Comparison of ENCODE assay signal across 1 cellular context in genomic region chr2:33475381-33476099, GRCh38.
TF ChIP-seq lines count a peak whose summit lies in the region.

No MANE protein-coding gene starts in this region.

TF ChIP-seq in GM12878, 131 proteins besides CTCF, POLR2A, EP300 and RAD21 (continued from another document and continues in another):
- TF ChIP-seq TARDBP (IDR thresholded peaks at IDR 0.05; ENCODE audit: borderline replicate concordance) (0 out of 2 replicates have a peak, but pooled peaks have one; percentile 1), SIX5 (IDR thresholded peaks at IDR 0.05; ENCODE audit: low read depth, low read length, severe bottlenecking) (no peak), ZNF24 (IDR thresholded peaks at IDR 0.05) (0 out of 2 replicates have a peak, but pooled peaks have one; percentile 6), CHD1 (IDR thresholded peaks at IDR 0.05; ENCODE audit: low read depth, low read length) (0 out of 2 replicates have a peak, but pooled peaks have one; percentile 20), TCF12 (IDR thresholded peaks at IDR 0.05; ENCODE audit: low read depth, low read length) (no peak), CBFB (IDR thresholded peaks at IDR 0.05; ENCODE audit: low read depth) (no peak), YY1 (IDR thresholded peaks at IDR 0.05; ENCODE audit: low read depth, low read length) (peak; percentile 67), STAT1 (conservative IDR thresholded peaks at IDR 0.05) (no peak), RB1 (IDR thresholded peaks at IDR 0.05; ENCODE audit: borderline replicate concordance) (0 out of 2 replicates have a peak, but pooled peaks have one; percentile 24), NRF1 (conservative IDR thresholded peaks at IDR 0.05; ENCODE audit: low read depth, low read length) (no peak), FOS (IDR thresholded peaks at IDR 0.05; ENCODE audit: borderline replicate concordance, extremely low read depth, insufficient read length) (no peak), ATF7 (IDR thresholded peaks at IDR 0.05; ENCODE audit: low read depth) (no peak), NR2C1 (IDR thresholded peaks at IDR 0.05) (no peak), BHLHE40 (IDR thresholded peaks at IDR 0.05; ENCODE audit: borderline replicate concordance in 1 of 2, low read depth in 2 of 2, low read length in 1 of 2) (no peak), RCOR1 (conservative IDR thresholded peaks at IDR 0.05; ENCODE audit: low read depth, low read length) (0 out of 2 replicates have a peak, but pooled peaks have one; percentile 59), IKZF1 (conservative IDR thresholded peaks at IDR 0.05) (no peak), NR2C2 (IDR thresholded peaks at IDR 0.05; ENCODE audit: borderline replicate concordance, control insufficient read depth, insufficient read length, low read depth) (no peak), YBX1 (IDR thresholded peaks at IDR 0.05) (no peak), SMARCA5 (IDR thresholded peaks at IDR 0.05) (peak; percentile 91), CEBPB (IDR thresholded peaks at IDR 0.05; ENCODE audit: borderline replicate concordance in 1 of 2, low read depth in 2 of 2, low read length in 2 of 2) (no peak), SREBF2 (IDR thresholded peaks at IDR 0.05; ENCODE audit: low read length) (no peak), MEF2A (IDR thresholded peaks at IDR 0.05; ENCODE audit: insufficient read depth, low read depth, low read length) (peak; percentile 60; the same call in 1 of the 2 replicates), SP1 (IDR thresholded peaks at IDR 0.05; ENCODE audit: low read depth, low read length) (no peak), ZBED1 (IDR thresholded peaks at IDR 0.05; ENCODE audit: borderline replicate concordance) (peak; percentile 62; the same call in 1 of the 2 replicates), POU2F2 (IDR thresholded peaks at IDR 0.05; ENCODE audit: borderline replicate concordance, low read depth, low read length) (no peak; the same call in 2 of the 3 replicates), BCL11A (IDR thresholded peaks at IDR 0.05; ENCODE audit: low read depth, low read length) (no peak), CBX3 (IDR thresholded peaks at IDR 0.05; ENCODE audit: borderline replicate concordance, low read depth) (no peak), ELK1 (IDR thresholded peaks at IDR 0.05; ENCODE audit: low read depth, low read length) (no peak; the same call in 1 of the 2 replicates), TAF1 (IDR thresholded peaks at IDR 0.05; ENCODE audit: borderline replicate concordance, low read depth, low read length) (no peak; the same call in 1 of the 2 replicates), ETV6 (conservative IDR thresholded peaks at IDR 0.05 in 1 of 2, IDR thresholded peaks at IDR 0.05 in 1 of 2; ENCODE audit: borderline replicate concordance in 1 of 2, low read depth in 1 of 2) (no peak), NBN (IDR thresholded peaks at IDR 0.05) (no peak; the same call in 1 of the 2 replicates), SUZ12 (IDR thresholded peaks at IDR 0.05; ENCODE audit: unreplicated experiment) (no peak), DPF2 (IDR thresholded peaks at IDR 0.05) (no peak), POLR2AphosphoS5 (IDR thresholded peaks at IDR 0.05; ENCODE audit: low read length) (no peak), SUPT20H (IDR thresholded peaks at IDR 0.05; ENCODE audit: borderline replicate concordance, control insufficient read depth, low read depth, low read length) (no peak), ZNF622 (IDR thresholded peaks at IDR 0.05) (no peak), KDM1A (IDR thresholded peaks at IDR 0.05; ENCODE audit: borderline replicate concordance) (no peak), ZNF592 (IDR thresholded peaks at IDR 0.05) (no peak), CREB1 (IDR thresholded peaks at IDR 0.05; ENCODE audit: low read depth) (no peak; the same call in 1 of the 2 replicates), RELA (IDR thresholded peaks at IDR 0.05; ENCODE audit: borderline replicate concordance, partially characterized antibody) (no peak), LARP7 (IDR thresholded peaks at IDR 0.05) (no peak), KAT2A (conservative IDR thresholded peaks at IDR 0.05; ENCODE audit: control insufficient read depth, low read depth, low read length) (no peak), TCF7 (IDR thresholded peaks at IDR 0.05; ENCODE audit: borderline replicate concordance) (no peak), ZNF217 (IDR thresholded peaks at IDR 0.05) (no peak), PAX5 (IDR thresholded peaks at IDR 0.05; ENCODE audit: borderline replicate concordance, low read depth, low read length) (no peak), SREBF1 (IDR thresholded peaks at IDR 0.05; ENCODE audit: low read length) (no peak), BRCA1 (IDR thresholded peaks at IDR 0.05; ENCODE audit: low read depth, low read length) (no peak), RBBP5 (conservative IDR thresholded peaks at IDR 0.05) (no peak)
- TF ChIP-seq, protein P1, sequence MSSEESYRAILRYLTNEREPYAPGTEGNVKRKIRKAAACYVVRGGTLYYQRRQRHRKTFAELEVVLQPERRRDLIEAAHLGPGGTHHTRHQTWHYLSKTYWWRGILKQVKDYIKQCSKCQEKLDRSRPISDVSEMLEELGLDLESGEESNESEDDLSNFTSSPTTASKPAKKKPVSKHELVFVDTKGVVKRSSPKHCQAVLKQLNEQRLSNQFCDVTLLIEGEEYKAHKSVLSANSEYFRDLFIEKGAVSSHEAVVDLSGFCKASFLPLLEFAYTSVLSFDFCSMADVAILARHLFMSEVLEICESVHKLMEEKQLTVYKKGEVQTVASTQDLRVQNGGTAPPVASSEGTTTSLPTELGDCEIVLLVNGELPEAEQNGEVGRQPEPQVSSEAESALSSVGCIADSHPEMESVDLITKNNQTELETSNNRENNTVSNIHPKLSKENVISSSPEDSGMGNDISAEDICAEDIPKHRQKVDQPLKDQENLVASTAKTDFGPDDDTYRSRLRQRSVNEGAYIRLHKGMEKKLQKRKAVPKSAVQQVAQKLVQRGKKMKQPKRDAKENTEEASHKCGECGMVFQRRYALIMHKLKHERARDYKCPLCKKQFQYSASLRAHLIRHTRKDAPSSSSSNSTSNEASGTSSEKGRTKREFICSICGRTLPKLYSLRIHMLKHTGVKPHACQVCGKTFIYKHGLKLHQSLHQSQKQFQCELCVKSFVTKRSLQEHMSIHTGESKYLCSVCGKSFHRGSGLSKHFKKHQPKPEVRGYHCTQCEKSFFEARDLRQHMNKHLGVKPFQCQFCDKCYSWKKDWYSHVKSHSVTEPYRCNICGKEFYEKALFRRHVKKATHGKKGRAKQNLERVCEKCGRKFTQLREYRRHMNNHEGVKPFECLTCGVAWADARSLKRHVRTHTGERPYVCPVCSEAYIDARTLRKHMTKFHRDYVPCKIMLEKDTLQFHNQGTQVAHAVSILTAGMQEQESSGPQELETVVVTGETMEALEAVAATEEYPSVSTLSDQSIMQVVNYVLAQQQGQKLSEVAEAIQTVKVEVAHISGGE (CRISPR knock-in tag; IDR thresholded peaks at IDR 0.05) = no peak
- TF ChIP-seq, protein P2, sequence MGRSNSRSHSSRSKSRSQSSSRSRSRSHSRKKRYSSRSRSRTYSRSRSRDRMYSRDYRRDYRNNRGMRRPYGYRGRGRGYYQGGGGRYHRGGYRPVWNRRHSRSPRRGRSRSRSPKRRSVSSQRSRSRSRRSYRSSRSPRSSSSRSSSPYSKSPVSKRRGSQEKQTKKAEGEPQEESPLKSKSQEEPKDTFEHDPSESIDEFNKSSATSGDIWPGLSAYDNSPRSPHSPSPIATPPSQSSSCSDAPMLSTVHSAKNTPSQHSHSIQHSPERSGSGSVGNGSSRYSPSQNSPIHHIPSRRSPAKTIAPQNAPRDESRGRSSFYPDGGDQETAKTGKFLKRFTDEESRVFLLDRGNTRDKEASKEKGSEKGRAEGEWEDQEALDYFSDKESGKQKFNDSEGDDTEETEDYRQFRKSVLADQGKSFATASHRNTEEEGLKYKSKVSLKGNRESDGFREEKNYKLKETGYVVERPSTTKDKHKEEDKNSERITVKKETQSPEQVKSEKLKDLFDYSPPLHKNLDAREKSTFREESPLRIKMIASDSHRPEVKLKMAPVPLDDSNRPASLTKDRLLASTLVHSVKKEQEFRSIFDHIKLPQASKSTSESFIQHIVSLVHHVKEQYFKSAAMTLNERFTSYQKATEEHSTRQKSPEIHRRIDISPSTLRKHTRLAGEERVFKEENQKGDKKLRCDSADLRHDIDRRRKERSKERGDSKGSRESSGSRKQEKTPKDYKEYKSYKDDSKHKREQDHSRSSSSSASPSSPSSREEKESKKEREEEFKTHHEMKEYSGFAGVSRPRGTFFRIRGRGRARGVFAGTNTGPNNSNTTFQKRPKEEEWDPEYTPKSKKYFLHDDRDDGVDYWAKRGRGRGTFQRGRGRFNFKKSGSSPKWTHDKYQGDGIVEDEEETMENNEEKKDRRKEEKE (IDR thresholded peaks at IDR 0.05) = no peak
- TF ChIP-seq, protein P3, sequence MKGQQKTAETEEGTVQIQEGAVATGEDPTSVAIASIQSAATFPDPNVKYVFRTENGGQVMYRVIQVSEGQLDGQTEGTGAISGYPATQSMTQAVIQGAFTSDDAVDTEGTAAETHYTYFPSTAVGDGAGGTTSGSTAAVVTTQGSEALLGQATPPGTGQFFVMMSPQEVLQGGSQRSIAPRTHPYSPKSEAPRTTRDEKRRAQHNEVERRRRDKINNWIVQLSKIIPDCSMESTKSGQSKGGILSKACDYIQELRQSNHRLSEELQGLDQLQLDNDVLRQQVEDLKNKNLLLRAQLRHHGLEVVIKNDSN (IDR thresholded peaks at IDR 0.05; ENCODE audit: borderline replicate concordance, extremely low read length, insufficient read depth, low read depth, low read length) = no peak
- TF ChIP-seq, protein P4, sequence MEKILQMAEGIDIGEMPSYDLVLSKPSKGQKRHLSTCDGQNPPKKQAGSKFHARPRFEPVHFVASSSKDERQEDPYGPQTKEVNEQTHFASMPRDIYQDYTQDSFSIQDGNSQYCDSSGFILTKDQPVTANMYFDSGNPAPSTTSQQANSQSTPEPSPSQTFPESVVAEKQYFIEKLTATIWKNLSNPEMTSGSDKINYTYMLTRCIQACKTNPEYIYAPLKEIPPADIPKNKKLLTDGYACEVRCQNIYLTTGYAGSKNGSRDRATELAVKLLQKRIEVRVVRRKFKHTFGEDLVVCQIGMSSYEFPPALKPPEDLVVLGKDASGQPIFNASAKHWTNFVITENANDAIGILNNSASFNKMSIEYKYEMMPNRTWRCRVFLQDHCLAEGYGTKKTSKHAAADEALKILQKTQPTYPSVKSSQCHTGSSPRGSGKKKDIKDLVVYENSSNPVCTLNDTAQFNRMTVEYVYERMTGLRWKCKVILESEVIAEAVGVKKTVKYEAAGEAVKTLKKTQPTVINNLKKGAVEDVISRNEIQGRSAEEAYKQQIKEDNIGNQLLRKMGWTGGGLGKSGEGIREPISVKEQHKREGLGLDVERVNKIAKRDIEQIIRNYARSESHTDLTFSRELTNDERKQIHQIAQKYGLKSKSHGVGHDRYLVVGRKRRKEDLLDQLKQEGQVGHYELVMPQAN (conservative IDR thresholded peaks at IDR 0.05) = peak; percentile 48
- TF ChIP-seq, protein P5, sequence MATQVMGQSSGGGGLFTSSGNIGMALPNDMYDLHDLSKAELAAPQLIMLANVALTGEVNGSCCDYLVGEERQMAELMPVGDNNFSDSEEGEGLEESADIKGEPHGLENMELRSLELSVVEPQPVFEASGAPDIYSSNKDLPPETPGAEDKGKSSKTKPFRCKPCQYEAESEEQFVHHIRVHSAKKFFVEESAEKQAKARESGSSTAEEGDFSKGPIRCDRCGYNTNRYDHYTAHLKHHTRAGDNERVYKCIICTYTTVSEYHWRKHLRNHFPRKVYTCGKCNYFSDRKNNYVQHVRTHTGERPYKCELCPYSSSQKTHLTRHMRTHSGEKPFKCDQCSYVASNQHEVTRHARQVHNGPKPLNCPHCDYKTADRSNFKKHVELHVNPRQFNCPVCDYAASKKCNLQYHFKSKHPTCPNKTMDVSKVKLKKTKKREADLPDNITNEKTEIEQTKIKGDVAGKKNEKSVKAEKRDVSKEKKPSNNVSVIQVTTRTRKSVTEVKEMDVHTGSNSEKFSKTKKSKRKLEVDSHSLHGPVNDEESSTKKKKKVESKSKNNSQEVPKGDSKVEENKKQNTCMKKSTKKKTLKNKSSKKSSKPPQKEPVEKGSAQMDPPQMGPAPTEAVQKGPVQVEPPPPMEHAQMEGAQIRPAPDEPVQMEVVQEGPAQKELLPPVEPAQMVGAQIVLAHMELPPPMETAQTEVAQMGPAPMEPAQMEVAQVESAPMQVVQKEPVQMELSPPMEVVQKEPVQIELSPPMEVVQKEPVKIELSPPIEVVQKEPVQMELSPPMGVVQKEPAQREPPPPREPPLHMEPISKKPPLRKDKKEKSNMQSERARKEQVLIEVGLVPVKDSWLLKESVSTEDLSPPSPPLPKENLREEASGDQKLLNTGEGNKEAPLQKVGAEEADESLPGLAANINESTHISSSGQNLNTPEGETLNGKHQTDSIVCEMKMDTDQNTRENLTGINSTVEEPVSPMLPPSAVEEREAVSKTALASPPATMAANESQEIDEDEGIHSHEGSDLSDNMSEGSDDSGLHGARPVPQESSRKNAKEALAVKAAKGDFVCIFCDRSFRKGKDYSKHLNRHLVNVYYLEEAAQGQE (IDR thresholded peaks at IDR 0.05; ENCODE audit: low read depth, low read length) = no peak
